Comparison of ENCODE assay signal across 16 cellular contexts in genomic region chr3:62208385-62208784, GRCh38.
DNase-seq lines count a peak whose midpoint lies in the region; ATAC-seq, FAIRE-seq and TF ChIP-seq lines count a peak whose summit lies in the region.
"Had no signal": no experiment of that assay in that cellular context is flagged by ENCODE, and none has a peak within 500 bp of the region (broad histone marks: within the 10 kb centered on the region; RNA-seq: fewer than 3 reads in every experiment).

No MANE protein-coding gene starts in this region.

- in situ Hi-C loops in GM12878 (cut with MboI) = loop anchor here (5.0 kb wide), 1 partner anchor 349 kb away; no protein-coding TSS in a partner anchor

- no peaks in the 10 kb centered on the region for H3K4me1 ChIP-seq in HUES48 (ENCODE audit: control insufficient read depth, insufficient read depth, low read length)
- H3K4me1 ChIP-seq in GM12878 (ENCODE audit: control insufficient read depth, insufficient read depth, low read length) = no peaks in the 10 kb centered on the region
- H3K4me1 ChIP-seq in neural progenitor cell = no peaks in the 10 kb centered on the region

- intact Hi-C loops in GM12878 (cut with micrococcal nuclease; ENCODE audit: unreplicated experiment) (no loop called here), posterior vena cava (cut with DNase I) (no loop called here)

- no peaks in the 10 kb centered on the region for H3K9me3 Mint-ChIP-seq in neural progenitor cell
- H3K9me3 Mint-ChIP-seq: CD4-positive, alpha-beta memory T cell had no signal

- no peaks in the 10 kb centered on the region for H3K79me2 ChIP-seq in GM12878 (ENCODE audit: control insufficient read depth, insufficient read depth, low read length)
- no peaks in the 10 kb centered on the region for H3K79me2 ChIP-seq in neural progenitor cell (ENCODE audit: low read depth)

- no peaks in the 10 kb centered on the region for H3F3A ChIP-seq in neural progenitor cell (ENCODE audit: low read depth)

- DNase-seq in GM12878 (ENCODE audit: low read depth, low spot score) (no peak), neural progenitor cell (ENCODE audit: low spot score) (peak; percentile 16), posterior vena cava (ENCODE audit: low spot score) (no peak), DMS53 (lab: John Stamatoyannopoulos, UW) (no peak)
- no peak for DNase-seq in central memory CD4-positive, alpha-beta T cell
- DNase-seq: C1 segment of cervical spinal cord; Calu3; CD4-positive, alpha-beta memory T cell; COR-L47; DND-41; H7; HCEC 1CT had no signal

- no peak for FAIRE-seq in GM12878 (lab: Jason Lieb, UNC)
- FAIRE-seq: G401.6, GM18507, H1 had no signal

- no peak overlapping the region for H3K4me3 ChIP-seq in HUES48 (ENCODE audit: low read depth, low read length)
- H3K4me3 ChIP-seq in GM12878 = no peak overlapping the region
- no peak overlapping the region for H3K4me3 ChIP-seq in neural progenitor cell

- H3K27ac Mint-ChIP-seq in neural progenitor cell = no peak overlapping the region
- H3K27ac Mint-ChIP-seq: CD4-positive, alpha-beta memory T cell had no signal

- H3K36me3 ChIP-seq in HUES48 (ENCODE audit: control insufficient read depth, insufficient read depth, low read length) (peaks cover 14% of the 10 kb centered on the region), GM12878 (ENCODE audit: control insufficient read depth in 2 of 2, insufficient read depth in 2 of 2, low read length in 1 of 2) (no peaks in the 10 kb centered on the region), neural progenitor cell (no peaks in the 10 kb centered on the region)

- no peak for TF ChIP-seq POLR2A in GM12878 (IDR thresholded peaks at IDR 0.05; ENCODE audit: low read depth, low read length)

- CTCF ChIA-PET in GM12878 (lab: Yijun Ruan, JAX) = interaction anchor here (1.2 to 1.3 kb wide), 2 partner anchors 20 to 123 kb away, joined by 3 to 4 read pairs; no protein-coding TSS in a partner anchor

- peak; percentile 71 for ATAC-seq in GM12878

- TF ChIP-seq EP300 in GM12878 (IDR thresholded peaks at IDR 0.05; ENCODE audit: borderline replicate concordance in 1 of 2, control insufficient read depth in 1 of 2, low read depth in 2 of 2, low read length in 2 of 2) = no peak

- H3K4me3 Mint-ChIP-seq in neural progenitor cell = no peak overlapping the region
- H3K4me3 Mint-ChIP-seq: CD4-positive, alpha-beta memory T cell had no signal

- peaks cover 15% of the 10 kb centered on the region for H3K36me3 Mint-ChIP-seq in neural progenitor cell
- H3K36me3 Mint-ChIP-seq: CD4-positive, alpha-beta memory T cell had no signal

- H3K27me3 Mint-ChIP-seq in neural progenitor cell (ENCODE audit: insufficient read depth, low read depth) = peaks cover 2% of the 10 kb centered on the region
- H3K27me3 Mint-ChIP-seq: CD4-positive, alpha-beta memory T cell had no signal

- H3K27me3 ChIP-seq in HUES48 (ENCODE audit: control insufficient read depth, insufficient read depth, low read length) (no peaks in the 10 kb centered on the region), GM12878 (replicated peaks in 1 of 2; ENCODE audit: control insufficient read depth in 2 of 2, insufficient read depth in 2 of 2, low read length in 1 of 2) (no peaks in the 10 kb centered on the region), neural progenitor cell (no peaks in the 10 kb centered on the region)

- H3K9me3 ChIP-seq in HUES48 (ENCODE audit: control insufficient read depth, insufficient read depth, low read length) = no peaks in the 10 kb centered on the region
- no peaks in the 10 kb centered on the region for H3K9me3 ChIP-seq in GM12878 (replicated peaks; ENCODE audit: control insufficient read depth, insufficient read depth, low read length)
- H3K9me3 ChIP-seq in neural progenitor cell (ENCODE audit: low read depth) = no peaks in the 10 kb centered on the region

- BruUV-seq in GM12878 (replicated peaks; lab: Mats Ljungman, UMichigan) = no TSS peak

- TF ChIP-seq CTCF in GM12878 (IDR thresholded peaks at IDR 0.05 in 2 of 3, conservative IDR thresholded peaks at IDR 0.05 in 1 of 3; ENCODE audit: control insufficient read depth in 2 of 3, extremely low read depth in 1 of 3, insufficient read depth in 1 of 3, low read depth in 3 of 3, low read length in 3 of 3) = no peak
- TF ChIP-seq CTCF in neural progenitor cell (IDR thresholded peaks at IDR 0.05) = no peak

- POLR2A ChIA-PET in GM12878 (lab: Charles Lee) = interaction anchor here (0.6 kb wide), 1 partner anchor 271 kb away, joined by 3 read pairs; no protein-coding TSS in a partner anchor

- no peaks in the 10 kb centered on the region for H4K20me1 ChIP-seq in GM12878 (ENCODE audit: control insufficient read depth, insufficient read depth)
- H4K20me1 ChIP-seq in neural progenitor cell (ENCODE audit: low read depth) = no peaks in the 10 kb centered on the region

- H2AFZ ChIP-seq in GM12878 (ENCODE audit: control insufficient read depth, low read depth, low read length) = no peak overlapping the region
- H2AFZ ChIP-seq in neural progenitor cell (replicated peaks) = no peak overlapping the region

- H3K27ac ChIP-seq in HUES48 (ENCODE audit: low read depth, low read length) (peak overlapping the region; percentile 27), GM12878 (ENCODE audit: control insufficient read depth, insufficient read depth) (no peak overlapping the region), neural progenitor cell (no peak overlapping the region)

- RAD21 ChIA-PET in GM12878 (lab: Charles Lee; ENCODE audit: unreplicated experiment) = no interaction called here

- 12% methylated on average over 4 of the region's 4 CpGs for WGBS in GM12878 (ENCODE audit: insufficient coverage, insufficient replicate concordance, low lambda C conversion rate, missing lambda C conversion rate)

- no peak overlapping the region for H3K9ac ChIP-seq in HUES48 (ENCODE audit: low read depth, low read length)
- H3K9ac ChIP-seq in GM12878 (ENCODE audit: control insufficient read depth, insufficient read depth, low read length) = no peak overlapping the region
- no peak overlapping the region for H3K9ac ChIP-seq in neural progenitor cell

- H3K4me2 ChIP-seq in GM12878 (ENCODE audit: control insufficient read depth, insufficient read depth) (no peak overlapping the region), neural progenitor cell (no peak overlapping the region)

- no peaks in the 10 kb centered on the region for H3K4me1 Mint-ChIP-seq in neural progenitor cell

- TF ChIP-seq RAD21 in GM12878 (IDR thresholded peaks at IDR 0.05; ENCODE audit: insufficient read depth, low read depth, low read length) = no peak

- SMC1A ChIA-PET in GM12878 (lab: Charles Lee; ENCODE audit: uncharacterized antibody, unreplicated experiment) = no interaction called here

TF ChIP-seq in GM12878, 131 proteins besides CTCF, POLR2A, EP300 and RAD21 (continues in another document):
- TF ChIP-seq ZNF384 (IDR thresholded peaks at IDR 0.05; ENCODE audit: borderline replicate concordance, low read depth, low read length) = no peak
- no peak for TF ChIP-seq CBFB (IDR thresholded peaks at IDR 0.05; ENCODE audit: low read depth)
- TF ChIP-seq CHD4 (IDR thresholded peaks at IDR 0.05) = no peak
- no peak for TF ChIP-seq MTA3 (IDR thresholded peaks at IDR 0.05; ENCODE audit: borderline replicate concordance, low read length)
- TF ChIP-seq CEBPZ (IDR thresholded peaks at IDR 0.05; ENCODE audit: low read depth, low read length) = no peak
- TF ChIP-seq BACH1 (IDR thresholded peaks at IDR 0.05; ENCODE audit: borderline replicate concordance) = no peak
- no peak for TF ChIP-seq TAF1 (IDR thresholded peaks at IDR 0.05; ENCODE audit: borderline replicate concordance, low read depth, low read length)
